In the genomic region with DNA sequence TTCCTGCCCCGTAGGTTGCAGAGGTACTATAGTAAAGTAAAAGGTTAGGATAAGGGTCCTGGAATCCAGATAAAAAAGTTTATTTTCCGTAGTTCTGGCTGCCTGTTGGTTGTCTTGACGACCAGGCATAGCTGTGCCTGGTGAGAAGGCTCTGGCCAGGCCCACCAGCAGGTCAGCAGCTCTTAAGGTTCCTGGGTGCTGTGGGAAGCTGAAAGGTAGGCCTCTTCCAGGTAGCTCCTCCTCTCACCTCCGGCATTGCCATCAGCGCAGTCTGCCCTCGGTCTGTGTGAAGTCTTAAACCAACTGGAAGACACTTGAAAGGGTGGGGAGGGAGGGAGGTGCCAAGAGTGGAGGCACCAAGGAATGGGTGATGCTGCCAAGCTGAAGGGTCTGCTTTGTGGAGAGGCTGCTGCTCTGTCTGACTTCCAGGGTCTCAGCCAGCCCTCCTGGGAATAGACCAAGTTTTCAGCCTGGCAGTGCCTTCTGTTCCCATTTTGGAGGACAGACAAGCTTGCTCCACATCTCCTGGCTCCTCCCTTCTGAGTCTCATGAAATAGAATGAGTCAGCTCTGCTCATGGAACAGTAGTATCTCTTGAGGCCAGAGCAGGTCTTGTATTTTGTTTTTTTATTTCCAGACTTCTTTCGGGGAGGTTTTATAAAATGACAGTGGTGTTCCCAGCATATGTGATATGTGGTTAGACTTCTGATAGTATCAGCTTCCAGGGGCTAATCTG, we compare ENCODE assay signal across 10 cellular contexts.
A peak's percentile ranks its signal among the peaks of the same experiment; 100 is the strongest.
DNase-seq lines count a peak whose midpoint lies in the region; ATAC-seq and TF ChIP-seq lines count a peak whose summit lies in the region.
"Had no signal": no experiment of that assay in that cellular context is flagged by ENCODE, and none has a peak within 500 bp of the region (broad histone marks: within the 10 kb centered on the region; RNA-seq: fewer than 3 reads in every experiment).

No MANE protein-coding gene starts in this region.

- DNase-seq in SIG-M5 treated with dmso at 0.1 percent for 504 hours (lab: John Stamatoyannopoulos, UW; ENCODE audit: unreplicated experiment) (peak; percentile 34), SIG-M5 (lab: John Stamatoyannopoulos, UW) (no peak), astrocyte of the spinal cord (ENCODE audit: low read depth, low spot score) (peak; percentile 58), hippocampal formation (lab: John Stamatoyannopoulos, UW) (peak; percentile 10 to 53), superior temporal gyrus (ENCODE audit: extremely low spot score) (peak; percentile 61), NCI-H446 treated with DMSO at 0.1 percent for 48 hours (lab: John Stamatoyannopoulos, UW) (no peak), NCI-H69 (lab: John Stamatoyannopoulos, UW) (no peak)
- DNase-seq: NCI-H146 had no signal

- in situ Hi-C loops in astrocyte of the spinal cord (cut with HindIII; ENCODE audit: low sequenced_read_pairs) = no loop called here

- H3K4me3 ChIP-seq in astrocyte of the spinal cord (ENCODE audit: low read depth, low read length) = no peak overlapping the region

- no peak for ATAC-seq in GM21423 (IDR thresholded peaks at IDR 0.05; ENCODE audit: unreplicated experiment)
- ATAC-seq: activated CD4-positive, CD25-positive, alpha-beta regulatory T cell treated with anti-CD3 and anti-CD28 coated beads, Interleukin-2, amount 50 U/mL, for 24 hours had no signal

- TF ChIP-seq CTCF in astrocyte of the spinal cord (IDR thresholded peaks at IDR 0.05; ENCODE audit: low read depth, low read length) = no peak

Comparison
In these comparisons a context has a peak if more than half of its experiments do, and no peak if none do; other contexts are left out.
1. DNase-seq: peak in SIG-M5 treated with dmso at 0.1 percent for 504 hours (single experiment), astrocyte of the spinal cord (single experiment), hippocampal formation (2 of 2) and superior temporal gyrus (single experiment); none in SIG-M5 (single experiment), NCI-H446 treated with DMSO at 0.1 percent for 48 hours (single experiment) and NCI-H69 (single experiment).